Comparison of ENCODE assay signal across 1 cellular context in the genomic region with DNA sequence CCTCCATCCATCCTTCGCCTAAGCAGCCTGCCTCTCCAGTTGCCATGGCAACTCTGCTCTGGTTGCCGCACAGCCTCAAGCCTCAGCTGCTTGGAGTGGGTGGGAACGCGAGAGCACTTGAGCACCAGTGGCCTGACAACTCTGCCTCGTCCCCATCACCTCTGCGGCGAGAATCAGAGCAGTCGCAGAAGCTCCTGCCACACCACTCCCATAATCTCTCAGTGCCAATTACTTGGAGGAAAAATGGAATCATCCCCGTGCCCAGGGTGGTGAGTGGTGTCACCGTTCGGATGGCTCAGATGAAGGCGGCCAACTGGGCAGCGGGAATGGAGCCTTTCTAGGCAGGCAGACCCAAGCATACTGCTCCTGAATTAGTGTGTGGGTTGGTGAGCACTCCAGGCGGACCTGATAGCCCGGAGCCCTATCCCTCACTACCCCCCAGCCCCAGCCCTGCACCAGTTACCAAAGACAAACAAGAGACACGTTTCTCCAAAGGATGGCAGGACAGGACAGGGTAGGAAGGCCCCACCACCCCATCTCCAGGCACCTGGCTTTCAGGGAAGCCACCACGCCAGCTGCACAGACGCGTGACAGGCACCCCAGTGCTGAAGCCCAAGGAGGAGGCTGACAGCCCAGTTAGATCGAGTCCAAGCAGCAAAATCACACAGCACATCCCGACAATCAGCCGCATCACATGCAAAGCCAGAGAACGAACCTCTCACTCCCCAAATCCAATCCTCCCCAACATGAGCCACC.
TF ChIP-seq lines count a peak whose summit lies in the region.

No MANE protein-coding gene starts in this region.

TF ChIP-seq in WTC11, 78 proteins besides CTCF, POLR2A, EP300 and RAD21 (continued from another document):
- TF ChIP-seq, protein P1, sequence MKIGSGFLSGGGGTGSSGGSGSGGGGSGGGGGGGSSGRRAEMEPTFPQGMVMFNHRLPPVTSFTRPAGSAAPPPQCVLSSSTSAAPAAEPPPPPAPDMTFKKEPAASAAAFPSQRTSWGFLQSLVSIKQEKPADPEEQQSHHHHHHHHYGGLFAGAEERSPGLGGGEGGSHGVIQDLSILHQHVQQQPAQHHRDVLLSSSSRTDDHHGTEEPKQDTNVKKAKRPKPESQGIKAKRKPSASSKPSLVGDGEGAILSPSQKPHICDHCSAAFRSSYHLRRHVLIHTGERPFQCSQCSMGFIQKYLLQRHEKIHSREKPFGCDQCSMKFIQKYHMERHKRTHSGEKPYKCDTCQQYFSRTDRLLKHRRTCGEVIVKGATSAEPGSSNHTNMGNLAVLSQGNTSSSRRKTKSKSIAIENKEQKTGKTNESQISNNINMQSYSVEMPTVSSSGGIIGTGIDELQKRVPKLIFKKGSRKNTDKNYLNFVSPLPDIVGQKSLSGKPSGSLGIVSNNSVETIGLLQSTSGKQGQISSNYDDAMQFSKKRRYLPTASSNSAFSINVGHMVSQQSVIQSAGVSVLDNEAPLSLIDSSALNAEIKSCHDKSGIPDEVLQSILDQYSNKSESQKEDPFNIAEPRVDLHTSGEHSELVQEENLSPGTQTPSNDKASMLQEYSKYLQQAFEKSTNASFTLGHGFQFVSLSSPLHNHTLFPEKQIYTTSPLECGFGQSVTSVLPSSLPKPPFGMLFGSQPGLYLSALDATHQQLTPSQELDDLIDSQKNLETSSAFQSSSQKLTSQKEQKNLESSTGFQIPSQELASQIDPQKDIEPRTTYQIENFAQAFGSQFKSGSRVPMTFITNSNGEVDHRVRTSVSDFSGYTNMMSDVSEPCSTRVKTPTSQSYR (CRISPR knock-in tag; IDR thresholded peaks at IDR 0.05), result no peak
- TF ChIP-seq, protein P2, sequence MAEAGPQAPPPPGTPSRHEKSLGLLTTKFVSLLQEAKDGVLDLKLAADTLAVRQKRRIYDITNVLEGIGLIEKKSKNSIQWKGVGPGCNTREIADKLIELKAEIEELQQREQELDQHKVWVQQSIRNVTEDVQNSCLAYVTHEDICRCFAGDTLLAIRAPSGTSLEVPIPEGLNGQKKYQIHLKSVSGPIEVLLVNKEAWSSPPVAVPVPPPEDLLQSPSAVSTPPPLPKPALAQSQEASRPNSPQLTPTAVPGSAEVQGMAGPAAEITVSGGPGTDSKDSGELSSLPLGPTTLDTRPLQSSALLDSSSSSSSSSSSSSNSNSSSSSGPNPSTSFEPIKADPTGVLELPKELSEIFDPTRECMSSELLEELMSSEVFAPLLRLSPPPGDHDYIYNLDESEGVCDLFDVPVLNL (CRISPR knock-in tag; IDR thresholded peaks at IDR 0.05; ENCODE audit: borderline replicate concordance, low read depth), result no peak
- TF ChIP-seq NFE2L1 (CRISPR knock-in tag; IDR thresholded peaks at IDR 0.05) (no peak), FOXJ3 (CRISPR knock-in tag; IDR thresholded peaks at IDR 0.05; ENCODE audit: borderline replicate concordance) (no peak), SP1 (CRISPR knock-in tag; conservative IDR thresholded peaks at IDR 0.05) (no peak), SMAD4 (CRISPR knock-in tag; IDR thresholded peaks at IDR 0.05) (no peak), NR1H2 (CRISPR knock-in tag; IDR thresholded peaks at IDR 0.05) (no peak), NFATC4 (CRISPR knock-in tag; IDR thresholded peaks at IDR 0.05) (no peak), JUN (CRISPR knock-in tag; IDR thresholded peaks at IDR 0.05) (no peak)
